ENCODE assay signal across 22 cellular contexts in genomic region chr1:113453771-113454083, GRCh38.
A peak's percentile ranks its signal among the peaks of the same experiment; 100 is the strongest.
DNase-seq lines count a peak whose midpoint lies in the region; ATAC-seq, FAIRE-seq and TF ChIP-seq lines count a peak whose summit lies in the region.
"Had no signal": no experiment of that assay in that cellular context is flagged by ENCODE, and none has a peak within 500 bp of the region (broad histone marks: within the 10 kb centered on the region; RNA-seq: fewer than 3 reads in every experiment).

No MANE protein-coding gene starts in this region.

- no peaks in the 10 kb centered on the region for H4K20me1 ChIP-seq in osteoblast (ENCODE audit: insufficient read depth, low read length)

- CTCF ChIA-PET in AG04450 (lab: Charles Lee): interaction anchor here (1.0 to 1.7 kb wide), 10 partner anchors 9 to 381 kb away, joined by 3 to 9 read pairs (median 6); partner anchors contain the start of gene LRIG2

- H3K36me3 ChIP-seq in osteoblast (ENCODE audit: insufficient read depth, low read length): no peaks in the 10 kb centered on the region
- H3K36me3 ChIP-seq: gastrocnemius medialis, HAP-1, SJSA1, tibial artery had no signal

- H3K27me3 Mint-ChIP-seq in activated T-helper 17 cell treated with anti-CD3 and anti-CD28 coated beads, Interleukin-2, amount 50 U/mL, for 72 hours: no peaks in the 10 kb centered on the region

- H3K4me1 ChIP-seq in osteoblast (ENCODE audit: insufficient read depth, low read length): peaks cover 12% of the 10 kb centered on the region

- DNase-seq in AG04450 (ENCODE audit: low read depth, low spot score) (no peak), HT-29 (ENCODE audit: low spot score) (peak; percentile 32), NCI-H1417 treated with DMSO at 0.1 percent for 48 hours (lab: John Stamatoyannopoulos, UW) (no peak), osteoblast (ENCODE audit: insufficient read length, low spot score, missing footprints) (no peak)
- DNase-seq: activated CD4-positive, CD25-positive, alpha-beta regulatory T cell; activated CD8-positive, alpha-beta T cell treated with anti-CD3 and anti-CD28 coated beads for 36 hours; activated naive CD4-positive, alpha-beta T cell; amygdala; EL; gastrocnemius medialis; Kasumi-1; kidney glomerular epithelial cell; NCI-H82; stimulated activated naive CD8-positive, alpha-beta T cell treated with anti-CD3 and anti-CD28 coated beads, Interleukin-15, Interleukin-2, amounts not matched to agents 100 U/mL and 50 U/mL, for 24 hours; tibial artery had no signal

- POLR2A ChIA-PET in AG04450 (lab: Yijun Ruan, JAX): interaction anchor here (0.6 kb wide), 1 partner anchor 306 kb away, joined by 3 read pairs; no protein-coding TSS in a partner anchor

- no peaks in the 10 kb centered on the region for H3K36me3 Mint-ChIP-seq in activated T-helper 17 cell treated with anti-CD3 and anti-CD28 coated beads, Interleukin-2, amount 50 U/mL, for 72 hours (ENCODE audit: low read depth)

- H3K27ac Mint-ChIP-seq in activated T-helper 17 cell treated with anti-CD3 and anti-CD28 coated beads, Interleukin-2, amount 50 U/mL, for 72 hours: no peak overlapping the region
- H3K27ac Mint-ChIP-seq: activated CD8-positive, alpha-beta T cell treated with anti-CD3 and anti-CD28 coated beads for 36 hours; nephron had no signal

- no peak overlapping the region for H2AFZ ChIP-seq in osteoblast (ENCODE audit: low read length)

- H3K4me3 Mint-ChIP-seq in activated T-helper 17 cell treated with anti-CD3 and anti-CD28 coated beads, Interleukin-2, amount 50 U/mL, for 72 hours: no peak overlapping the region
- H3K4me3 Mint-ChIP-seq: activated CD8-positive, alpha-beta T cell treated with anti-CD3 and anti-CD28 coated beads for 36 hours; nephron had no signal

- no peaks in the 10 kb centered on the region for H3K9me3 ChIP-seq in AG04450 (ENCODE audit: control insufficient read depth, insufficient read depth, low read length)
- H3K9me3 ChIP-seq in osteoblast (ENCODE audit: low read depth, low read length): no peaks in the 10 kb centered on the region
- H3K9me3 ChIP-seq: gastrocnemius medialis, HAP-1, tibial artery had no signal

- FAIRE-seq in islet of Langerhans (lab: Jason Lieb, UNC): peak; percentile 17

- ATAC-seq in SK-N-SH treated with all-trans-retinoic acid at 6 μM for 48 hours: 0 out of 3 replicates have a peak, but pooled peaks have one; percentile 7
- no peak for ATAC-seq in activated T-helper 17 cell treated with anti-CD3 and anti-CD28 coated beads, Interleukin-2, amount 50 U/mL, for 72 hours (replicated peaks)
- ATAC-seq in HG02970 (IDR thresholded peaks at IDR 0.05; ENCODE audit: low FRiP score, unreplicated experiment): no peak
- ATAC-seq: activated CD8-positive, alpha-beta T cell treated with anti-CD3 and anti-CD28 coated beads for 36 hours; gastrocnemius medialis; stimulated activated naive CD8-positive, alpha-beta T cell treated with anti-CD3 and anti-CD28 coated beads, Interleukin-15, Interleukin-2, amounts not matched to agents 100 U/mL and 50 U/mL, for 24 hours had no signal

- no peaks in the 10 kb centered on the region for H3K9me3 Mint-ChIP-seq in activated T-helper 17 cell treated with anti-CD3 and anti-CD28 coated beads, Interleukin-2, amount 50 U/mL, for 72 hours
- H3K9me3 Mint-ChIP-seq: activated CD8-positive, alpha-beta T cell treated with anti-CD3 and anti-CD28 coated beads for 36 hours had no signal

- peaks cover 13% of the 10 kb centered on the region for H3K4me1 Mint-ChIP-seq in activated T-helper 17 cell treated with anti-CD3 and anti-CD28 coated beads, Interleukin-2, amount 50 U/mL, for 72 hours
- H3K4me1 Mint-ChIP-seq: nephron had no signal

- H3K27me3 ChIP-seq in AG04450 (ENCODE audit: control insufficient read depth, insufficient read depth, low read length) (no peaks in the 10 kb centered on the region), osteoblast (ENCODE audit: insufficient read depth, low read length) (no peaks in the 10 kb centered on the region)
- H3K27me3 ChIP-seq: gastrocnemius medialis, SJSA1, tibial artery had no signal

- no peak overlapping the region for H3K4me2 ChIP-seq in osteoblast (ENCODE audit: insufficient read depth, low read length)

- H3K27ac ChIP-seq in AG04450 (ENCODE audit: low read depth, low read length): no peak overlapping the region
- H3K27ac ChIP-seq in osteoblast (ENCODE audit: low read depth, low read length): no peak overlapping the region
- H3K27ac ChIP-seq: gastrocnemius medialis, SJSA1, tibial artery had no signal

- TF ChIP-seq CTCF in AG04450 (IDR thresholded peaks at IDR 0.05; ENCODE audit: low read depth, low read length): peak; percentile 25; the same call in 1 of the 2 replicates
- no peak for TF ChIP-seq CTCF in osteoblast (IDR thresholded peaks at IDR 0.05; ENCODE audit: extremely low read depth, low read depth, low read length)

- H3K4me3 ChIP-seq in AG04450 (ENCODE audit: low read depth, low read length) (no peak overlapping the region), osteoblast (ENCODE audit: insufficient read depth, low read length) (no peak overlapping the region)
- H3K4me3 ChIP-seq: gastrocnemius medialis, HAP-1, SJSA1, tibial artery had no signal

- H3K79me2 ChIP-seq in osteoblast (ENCODE audit: insufficient read depth, low read length): peaks cover 14% of the 10 kb centered on the region

TF ChIP-seq in SK-N-SH treated with all-trans-retinoic acid at 6 μM for 48 hours, 23 proteins besides CTCF, POLR2A, EP300 and RAD21:
- TF ChIP-seq GLIS3 (CRISPR knock-in tag; IDR thresholded peaks at IDR 0.05) (no peak), OSR1 (CRISPR knock-in tag; IDR thresholded peaks at IDR 0.05) (no peak), BACH2 (CRISPR knock-in tag; IDR thresholded peaks at IDR 0.05; ENCODE audit: borderline replicate concordance) (no peak), ESRRG (CRISPR knock-in tag; IDR thresholded peaks at IDR 0.05) (no peak), RARB (CRISPR knock-in tag; IDR thresholded peaks at IDR 0.05) (no peak), ISL1 (CRISPR knock-in tag; IDR thresholded peaks at IDR 0.05) (no peak), ZNF565 (CRISPR knock-in tag; conservative IDR thresholded peaks at IDR 0.05; ENCODE audit: low read depth) (no peak), POU6F1 (CRISPR knock-in tag; IDR thresholded peaks at IDR 0.05; ENCODE audit: borderline replicate concordance, low read depth) (no peak), ZFP3 (CRISPR knock-in tag; IDR thresholded peaks at IDR 0.05) (no peak), ZC3H10 (CRISPR knock-in tag; IDR thresholded peaks at IDR 0.05) (no peak), TCF4 (CRISPR knock-in tag; IDR thresholded peaks at IDR 0.05; ENCODE audit: borderline replicate concordance) (no peak), TSHZ2 (CRISPR knock-in tag; IDR thresholded peaks at IDR 0.05) (no peak)
